Comparison of ENCODE assay signal across 15 cellular contexts in the genomic region with DNA sequence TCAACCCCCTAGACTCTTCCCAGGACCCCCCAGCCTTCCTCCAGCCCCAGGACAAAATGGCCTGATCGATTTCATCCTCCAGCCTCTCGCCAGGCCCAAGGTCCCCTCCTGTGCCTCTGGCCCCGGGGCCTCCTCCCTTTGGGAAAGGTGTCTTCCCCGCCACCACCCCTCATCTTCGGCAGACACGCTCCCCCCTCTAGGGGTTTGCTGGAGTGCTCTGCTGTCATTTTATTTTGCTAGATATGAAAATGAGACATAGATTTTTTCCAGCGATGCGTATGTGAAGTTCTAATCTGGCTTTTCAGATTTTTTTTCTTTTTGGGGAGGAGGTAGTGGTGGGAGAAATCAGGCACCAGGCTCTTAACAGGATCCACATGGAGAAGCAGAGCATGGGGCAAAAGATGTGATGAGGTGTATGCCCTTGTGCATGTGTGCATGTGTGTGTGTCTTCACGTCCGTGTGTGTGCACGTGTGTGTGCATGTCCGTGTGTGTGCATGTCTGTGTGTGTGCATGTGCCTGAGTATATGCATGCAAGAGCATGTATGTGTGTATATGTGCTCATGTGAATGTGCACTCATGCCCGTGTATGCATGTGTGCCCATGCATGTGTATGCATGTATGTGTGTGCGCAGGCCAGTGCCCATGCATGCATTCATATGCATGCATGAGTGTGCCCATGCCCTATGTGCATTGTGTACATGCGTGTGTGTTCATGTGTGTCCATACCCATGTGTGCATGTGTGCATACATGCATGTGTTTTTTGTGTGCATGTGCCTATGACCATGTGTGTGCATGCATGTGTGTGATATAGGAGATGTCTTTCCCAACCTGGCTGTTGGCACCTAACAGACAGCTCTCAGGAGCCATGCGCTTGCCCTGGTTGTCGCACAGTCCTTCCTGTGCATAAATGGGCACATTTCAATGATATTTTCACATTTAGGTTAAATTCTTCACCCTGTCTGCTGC.
"Had no signal": no experiment of that assay in that cellular context is flagged by ENCODE, and none has a peak within 500 bp of the region (broad histone marks: within the 10 kb centered on the region; RNA-seq: fewer than 3 reads in every experiment).

No MANE protein-coding gene starts in this region.

- H3K9me3 ChIP-seq: stomach, testis had no signal

- H3K36me3 Mint-ChIP-seq: activated naive CD8-positive, alpha-beta T cell had no signal

- H3K4me1 Mint-ChIP-seq: activated CD4-positive, alpha-beta T cell treated with anti-CD3 and anti-CD28 coated beads, Interleukin-2, amount 10 ng/mL, durations not matched to agents 7 days and 5 days had no signal

- ATAC-seq: gastroesophageal sphincter, left colon had no signal

- H3K4me3 ChIP-seq: dorsolateral prefrontal cortex, gastroesophageal sphincter, lung, stomach, testis had no signal

- H3K36me3 ChIP-seq: brain microvascular endothelial cell, gastroesophageal sphincter, stomach had no signal

- H3K9me3 Mint-ChIP-seq: activated CD4-positive, alpha-beta T cell treated with anti-CD3 and anti-CD28 coated beads, Interleukin-2, amount 10 ng/mL, durations not matched to agents 7 days and 5 days had no signal

- H3K27ac Mint-ChIP-seq: activated CD4-positive, alpha-beta T cell treated with anti-CD3 and anti-CD28 coated beads, Interleukin-2, amount 10 ng/mL, durations not matched to agents 7 days and 5 days; activated naive CD8-positive, alpha-beta T cell had no signal

- H3K4me3 Mint-ChIP-seq: activated CD4-positive, alpha-beta T cell treated with anti-CD3 and anti-CD28 coated beads, Interleukin-2, amount 10 ng/mL, durations not matched to agents 7 days and 5 days; activated naive CD8-positive, alpha-beta T cell had no signal

- H3K27ac ChIP-seq: brain microvascular endothelial cell, gastroesophageal sphincter, stomach, testis had no signal

- FAIRE-seq: islet of Langerhans had no signal

- DNase-seq: activated CD4-positive, alpha-beta T cell treated with anti-CD3 and anti-CD28 coated beads, Interleukin-2, amount 10 ng/mL, durations not matched to agents 7 days and 5 days; activated CD8-positive, alpha-beta memory T cell treated with anti-CD3 and anti-CD28 coated beads, Interleukin-2, amount 50 U/mL, for 48 hours; activated gamma-delta T cell treated with Interleukin-2 at 50 U/mL for 16 hours; brain microvascular endothelial cell; dorsolateral prefrontal cortex; left colon; midbrain; occipital lobe; stimulated activated CD4-positive, alpha-beta T cell treated with anti-CD3 and anti-CD28 coated beads, Interleukin-1b, Interleukin-23, amount 100 ng/mL, for 48 hours; stomach had no signal

- H3K4me1 ChIP-seq: gastroesophageal sphincter, stomach, testis had no signal

- H3K27me3 ChIP-seq: testis had no signal
